In genomic region chr11:2988996-2989395, GRCh38 we compare ENCODE assay signal across 8 cellular contexts. TPM values are rescaled to one million over a fixed set of nuclear protein-coding genes. Genes with fewer than 3 reads are reported as not detected.
DNase-seq lines count a peak whose midpoint lies in the region; ATAC-seq and TF ChIP-seq lines count a peak whose summit lies in the region.

No MANE protein-coding gene starts in this region.

- peak in 1 of 5 donors; percentile 21 for DNase-seq in CD8-positive, alpha-beta memory T cell
- no peak for DNase-seq in NT2/D1 (ENCODE audit: low read depth, low spot score)
- no peak for DNase-seq in effector memory CD4-positive, alpha-beta T cell
- no peak for DNase-seq in neural crest cell (ENCODE audit: low read depth, low spot score)
- DNase-seq in NK-92 treated with Interleukin-12 subunit alpha and Interleukin-12 subunit beta, amount 100 ng/mL, for 24 hours (lab: John Stamatoyannopoulos, UW): no peak
- DNase-seq in iPS-NIHi7 (ENCODE audit: extremely low spot score): no peak
- DNase-seq in stimulated activated CD4-positive, alpha-beta T cell treated with anti-CD3 and anti-CD28 coated beads, Interleukin-1b, Interleukin-23, amount 100 ng/mL, for 48 hours: no peak

- H3K9me3 Mint-ChIP-seq in CD8-positive, alpha-beta memory T cell: peaks cover 0 to 3% (median 0%) of the 10 kb centered on the region in 5 donors
- H3K9me3 Mint-ChIP-seq in neural crest cell: no peaks in the 10 kb centered on the region

- peaks cover 49 to 65% (median 59%) of the 10 kb centered on the region in 3 donors for H3K4me1 Mint-ChIP-seq in CD8-positive, alpha-beta memory T cell
- peaks cover 34% of the 10 kb centered on the region for H3K4me1 Mint-ChIP-seq in neural crest cell

- peak overlapping the region; percentile 83 to 99 (median 97) for H3K27ac Mint-ChIP-seq in CD8-positive, alpha-beta memory T cell
- no peak overlapping the region for H3K27ac Mint-ChIP-seq in neural crest cell (ENCODE audit: unreplicated experiment)

- H3K27me3 Mint-ChIP-seq in CD8-positive, alpha-beta memory T cell: no peaks in the 10 kb centered on the region
- H3K27me3 Mint-ChIP-seq in neural crest cell (ENCODE audit: low read depth): no peaks in the 10 kb centered on the region

- TF ChIP-seq CTCF in neural crest cell (conservative IDR thresholded peaks at IDR 0.05): no peak

- peaks cover 50% of the 10 kb centered on the region for H3K4me1 ChIP-seq in CD8-positive, alpha-beta memory T cell (ENCODE audit: insufficient read depth, low read length)
- H3K4me1 ChIP-seq in NT2/D1 (ENCODE audit: insufficient read depth, insufficient read length): peaks cover 5% of the 10 kb centered on the region
- peaks cover 21% of the 10 kb centered on the region for H3K4me1 ChIP-seq in effector memory CD4-positive, alpha-beta T cell (ENCODE audit: control insufficient read depth, insufficient read depth, low read length, poor library complexity, severe bottlenecking)

- H3K4me3 Mint-ChIP-seq in CD8-positive, alpha-beta memory T cell: peak overlapping the region; percentile 92 to 100 (median 99)
- peak overlapping the region; percentile 99 for H3K4me3 Mint-ChIP-seq in neural crest cell

- peak overlapping the region; percentile 85 for H3K4me3 ChIP-seq in CD8-positive, alpha-beta memory T cell (ENCODE audit: low read length)
- peak overlapping the region; percentile 21 for H3K4me3 ChIP-seq in NT2/D1 (ENCODE audit: insufficient read length, low read depth)
- H3K4me3 ChIP-seq in effector memory CD4-positive, alpha-beta T cell (ENCODE audit: insufficient read depth, low read depth, low read length, poor library complexity, severe bottlenecking): peak overlapping the region; percentile 83

- H3K27ac ChIP-seq in CD8-positive, alpha-beta memory T cell (ENCODE audit: low read depth, low read length): peak overlapping the region; percentile 43
- peak overlapping the region; percentile 81 for H3K27ac ChIP-seq in effector memory CD4-positive, alpha-beta T cell (ENCODE audit: insufficient read depth, low read length, poor library complexity, severe bottlenecking)

- peak overlapping the region; percentile 96 for H3K9ac ChIP-seq in NT2/D1 (ENCODE audit: insufficient read length, low read depth)

- no peak for ATAC-seq in HG02678 (IDR thresholded peaks at IDR 0.05; ENCODE audit: unreplicated experiment)

- H3K9me3 ChIP-seq in CD8-positive, alpha-beta memory T cell (ENCODE audit: low read length): no peaks in the 10 kb centered on the region
- no peaks in the 10 kb centered on the region for H3K9me3 ChIP-seq in NT2/D1 (ENCODE audit: insufficient read depth, low read length)
- H3K9me3 ChIP-seq in effector memory CD4-positive, alpha-beta T cell (ENCODE audit: control insufficient read depth, low read length): no peaks in the 10 kb centered on the region

- H3K36me3 ChIP-seq in CD8-positive, alpha-beta memory T cell (ENCODE audit: insufficient read depth, low read length): no peaks in the 10 kb centered on the region
- peaks cover 26% of the 10 kb centered on the region for H3K36me3 ChIP-seq in NT2/D1 (ENCODE audit: insufficient read depth, insufficient read length, low read length)
- no peaks in the 10 kb centered on the region for H3K36me3 ChIP-seq in effector memory CD4-positive, alpha-beta T cell (ENCODE audit: control insufficient read depth, insufficient read depth, low read length)

- H3K27me3 ChIP-seq in CD8-positive, alpha-beta memory T cell (ENCODE audit: insufficient read depth, low read length, poor library complexity, severe bottlenecking): no peaks in the 10 kb centered on the region
- no peaks in the 10 kb centered on the region for H3K27me3 ChIP-seq in NT2/D1 (ENCODE audit: insufficient read depth, insufficient read length)
- no peaks in the 10 kb centered on the region for H3K27me3 ChIP-seq in effector memory CD4-positive, alpha-beta T cell (replicated peaks; ENCODE audit: control insufficient read depth, insufficient read depth, low read length, poor library complexity, severe bottlenecking)

- H3K36me3 Mint-ChIP-seq in CD8-positive, alpha-beta memory T cell: peaks cover 0 to 54% (median 6%) of the 10 kb centered on the region in 3 donors
- peaks cover 3% of the 10 kb centered on the region for H3K36me3 Mint-ChIP-seq in neural crest cell (ENCODE audit: low read depth)

- CTCF ChIA-PET in CD8-positive, alpha-beta memory T cell (lab: Charles Lee): interaction anchor here (0.7 to 5.5 kb wide), 7 partner anchors 8 to 96 kb away, joined by 3 to 43 read pairs (median 4); no protein-coding TSS in a partner anchor

- POLR2A ChIA-PET in CD8-positive, alpha-beta memory T cell (lab: Charles Lee): interaction anchor here (0.9 to 4.8 kb wide), 8 partner anchors 10 to 59 kb away, joined by 3 to 54 read pairs (median 4); partner anchors contain the start of gene PHLDA2

RNA-seq across cellular contexts. Expression of gene NAP1L4, which starts 3.1 kb away (rescaled TPM):
- total RNA-seq in CD8-positive, alpha-beta memory T cell: 100 to 1,000 TPM; 273 to 280 TPM
- polyA plus RNA-seq in CD8-positive, alpha-beta memory T cell: 163 TPM
- total RNA-seq in neural crest cell: 219 and 224 TPM in 2 replicates

RNA-seq across cellular contexts. Expression of gene PHLDA2, which starts 59.8 kb away (rescaled TPM):
- total RNA-seq in CD8-positive, alpha-beta memory T cell: 1 to 10 TPM; 2.1 to 2.9 TPM
- 1.3 TPM for polyA plus RNA-seq in CD8-positive, alpha-beta memory T cell
- total RNA-seq in neural crest cell: 1.1 and 1.6 TPM in 2 replicates

Comparison
In these comparisons a context has a peak if more than half of its experiments do, and no peak if none do; other contexts are left out.
1. H3K4me3 ChIP-seq: peak in every context shown above with its lines; median percentile 85 in CD8-positive, alpha-beta memory T cell; 83 in effector memory CD4-positive, alpha-beta T cell; 21 in NT2/D1.